Comparison of ENCODE assay signal across 8 cellular contexts in genomic region chr2:238203104-238203972, GRCh38. TPM values are rescaled to one million over a fixed set of nuclear protein-coding genes. Genes with fewer than 3 reads are reported as not detected.
A peak's percentile ranks its signal among the peaks of the same experiment; 100 is the strongest.
DNase-seq lines count a peak whose midpoint lies in the region; ATAC-seq and TF ChIP-seq lines count a peak whose summit lies in the region.

TSS of gene ILKAP (minus strand) at chr2:238203695. CDS start at chr2:238203553, 142 bp downstream.

- CTCF ChIA-PET in Panc1 (lab: Charles Lee): interaction anchor here (0.8 kb wide), 1 partner anchor 97 kb away, joined by 3 read pairs; no protein-coding TSS in a partner anchor

- intact Hi-C loops in Panc1 (cut with micrococcal nuclease; ENCODE audit: unreplicated experiment): no loop called here

- H3K27ac Mint-ChIP-seq in activated T-cell treated with anti-CD3 and anti-CD28 coated beads, Interleukin-2, amount 50 U/mL, for 24 hours: peak within 1 kb of the TSS; percentile 92

- H3K27ac ChIP-seq in Panc1 (ENCODE audit: low read length): peak within 1 kb of the TSS; percentile 99
- peak within 1 kb of the TSS; percentile 95 to 99 for H3K27ac ChIP-seq in esophagus (ENCODE audit: low read depth in 2 of 2, low read length in 1 of 2)
- peak within 1 kb of the TSS; percentile 93 for H3K27ac ChIP-seq in muscle layer of colon (ENCODE audit: low read depth, low read length)

- H3K36me3 ChIP-seq in Panc1 (ENCODE audit: control insufficient read depth, insufficient read depth, low read length) (no peaks in the 10 kb centered on the region), esophagus (ENCODE audit: control insufficient read depth in 2 of 2, insufficient read depth in 2 of 2, low read length in 1 of 2) (peaks cover 0 to 2% of the 10 kb centered on the region in 2 donors), muscle layer of colon (ENCODE audit: insufficient read depth, low read length) (no peaks in the 10 kb centered on the region)

- peak within 1 kb of the TSS; percentile 69 to 97 for H3K4me3 ChIP-seq in Panc1 (ENCODE audit: low read depth in 2 of 2, low read length in 2 of 2)
- peak within 1 kb of the TSS; percentile 84 to 94 for H3K4me3 ChIP-seq in esophagus (ENCODE audit: low read depth in 1 of 2, low read length in 2 of 2)
- peak within 1 kb of the TSS; percentile 55 to 85 for H3K4me3 ChIP-seq in muscle layer of colon (ENCODE audit: low read depth in 1 of 2, low read length in 2 of 2)

- H3K9me3 ChIP-seq in Panc1 (ENCODE audit: control insufficient read depth, insufficient read depth, low read depth, low read length): no peaks in the 10 kb centered on the region
- H3K9me3 ChIP-seq in esophagus (ENCODE audit: control insufficient read depth in 2 of 2, insufficient read depth in 1 of 2, low read depth in 1 of 2, low read length in 1 of 2): no peaks in the 10 kb centered on the region
- H3K9me3 ChIP-seq in muscle layer of colon (ENCODE audit: low read length): no peaks in the 10 kb centered on the region

- no peak for TF ChIP-seq CTCF in Panc1 (IDR thresholded peaks at IDR 0.05)

- TF ChIP-seq RAD21 in Ishikawa (IDR thresholded peaks at IDR 0.05; ENCODE audit: low read depth): no peak

- peak within 1 kb of the TSS; percentile 92 for H3K9ac ChIP-seq in muscle layer of colon (ENCODE audit: low read length)

- H3K4me1 ChIP-seq in Panc1 (ENCODE audit: control insufficient read depth, insufficient read depth, low read length) (peaks cover 28% of the 10 kb centered on the region), esophagus (ENCODE audit: control insufficient read depth in 2 of 2, insufficient read depth in 2 of 2, low read length in 1 of 2) (peaks cover 2 to 4% of the 10 kb centered on the region in 2 donors), muscle layer of colon (ENCODE audit: insufficient read depth, low read length) (peaks cover 35% of the 10 kb centered on the region)

- H3K9me3 Mint-ChIP-seq in activated T-cell treated with anti-CD3 and anti-CD28 coated beads, Interleukin-2, amount 50 U/mL, for 24 hours: no peaks in the 10 kb centered on the region

- H3K27me3 ChIP-seq in Panc1 (ENCODE audit: control insufficient read depth, insufficient read depth, low read length) (no peaks in the 10 kb centered on the region), esophagus (ENCODE audit: control insufficient read depth in 1 of 2, insufficient read depth in 2 of 2, low read length in 2 of 2) (no peaks in the 10 kb centered on the region), muscle layer of colon (ENCODE audit: control insufficient read depth in 1 of 2, insufficient read depth in 2 of 2, low read length in 2 of 2) (no peaks in the 10 kb centered on the region)

- TF ChIP-seq EP300 in Ishikawa (IDR thresholded peaks at IDR 0.05; ENCODE audit: borderline replicate concordance): 0 out of 2 replicates have a peak, but pooled peaks have one; percentile 5

- no peaks in the 10 kb centered on the region for H3K27me3 Mint-ChIP-seq in activated T-cell treated with anti-CD3 and anti-CD28 coated beads, Interleukin-2, amount 50 U/mL, for 24 hours

- POLR2A ChIA-PET in Panc1 (lab: Charles Lee): interaction anchor here (0.5 kb wide), 1 partner anchor 256 kb away, joined by 3 read pairs; no protein-coding TSS in a partner anchor

- H3K4me1 Mint-ChIP-seq in activated T-cell treated with anti-CD3 and anti-CD28 coated beads, Interleukin-2, amount 50 U/mL, for 24 hours (ENCODE audit: low read depth): peaks cover 50% of the 10 kb centered on the region

- DNase-seq in DMS153 treated with DMSO at 0.1 percent for 48 hours (lab: John Stamatoyannopoulos, UW; ENCODE audit: unreplicated experiment) (peak; percentile 78), Panc1 (ENCODE audit: low read depth, low spot score) (no peak)
- peak; percentile 92 for DNase-seq in activated T-cell treated with anti-CD3 and anti-CD28 coated beads, Interleukin-2, amount 50 U/mL, for 24 hours
- DNase-seq in stimulated activated CD8-positive, alpha-beta memory T cell treated with anti-CD3 and anti-CD28 coated beads, Interleukin-7, amount 100 ng/mL, for 24 hours (ENCODE audit: low read depth): peak; percentile 81

- H3K36me3 Mint-ChIP-seq in activated T-cell treated with anti-CD3 and anti-CD28 coated beads, Interleukin-2, amount 50 U/mL, for 24 hours (ENCODE audit: low read depth): peaks cover 39% of the 10 kb centered on the region

- 0% methylated on average over 77 to 123 of the region's 123 CpGs for WGBS in esophagus, 2 donors

- in situ Hi-C loops in Panc1 (cut with HindIII; ENCODE audit: low pct_unique_long_range_greater_than_20kb, low sequenced_read_pairs): no loop called here

- peak within 1 kb of the TSS; percentile 89 for H3K4me3 Mint-ChIP-seq in activated T-cell treated with anti-CD3 and anti-CD28 coated beads, Interleukin-2, amount 50 U/mL, for 24 hours

- BruUV-seq in Panc1 (replicated peaks; lab: Mats Ljungman, UMichigan): no TSS peak

- ATAC-seq in GM21576 (IDR thresholded peaks at IDR 0.05; ENCODE audit: unreplicated experiment): peak; percentile 93
- peak; percentile 99 for ATAC-seq in Panc1

TF ChIP-seq in Ishikawa, 13 proteins besides CTCF, POLR2A, EP300 and RAD21:
- TF ChIP-seq TCF12 (IDR thresholded peaks at IDR 0.05; ENCODE audit: low read depth) (0 out of 2 replicates have a peak, but pooled peaks have one; percentile 9), TEAD4 (IDR thresholded peaks at IDR 0.05) (no peak), ZBTB7A (IDR thresholded peaks at IDR 0.05; ENCODE audit: low read depth) (no peak), NFIC (IDR thresholded peaks at IDR 0.05) (no peak), YY1 (IDR thresholded peaks at IDR 0.05; ENCODE audit: low read depth) (peak; percentile 74), REST (IDR thresholded peaks at IDR 0.05; ENCODE audit: low read depth) (peak; percentile 5; the same call in 1 of the 2 replicates), TAF1 (IDR thresholded peaks at IDR 0.05; ENCODE audit: low read depth) (peak; percentile 60), USF1 (IDR thresholded peaks at IDR 0.05) (0 out of 2 replicates have a peak, but pooled peaks have one; percentile 29), CREB1 (IDR thresholded peaks at IDR 0.05; ENCODE audit: low read depth) (no peak), MAX (IDR thresholded peaks at IDR 0.05) (peak; percentile 81), CEBPB (IDR thresholded peaks at IDR 0.05) (no peak), EGR1 (IDR thresholded peaks at IDR 0.05) (no peak)

RNA-seq across cellular contexts. Expression of gene ILKAP, which starts in this region (rescaled TPM):
- total RNA-seq in Panc1 (2021; ENCODE audit: unreplicated experiment): 49.9 TPM
- 40.0 TPM for polyA plus RNA-seq in Panc1 (2012; ENCODE audit: insufficient read length)
- 10 to 100 TPM; 36.7 to 41.4 TPM for polyA plus RNA-seq in esophagus
